29 cellular contexts compared by ENCODE assay signal in the genomic region with DNA sequence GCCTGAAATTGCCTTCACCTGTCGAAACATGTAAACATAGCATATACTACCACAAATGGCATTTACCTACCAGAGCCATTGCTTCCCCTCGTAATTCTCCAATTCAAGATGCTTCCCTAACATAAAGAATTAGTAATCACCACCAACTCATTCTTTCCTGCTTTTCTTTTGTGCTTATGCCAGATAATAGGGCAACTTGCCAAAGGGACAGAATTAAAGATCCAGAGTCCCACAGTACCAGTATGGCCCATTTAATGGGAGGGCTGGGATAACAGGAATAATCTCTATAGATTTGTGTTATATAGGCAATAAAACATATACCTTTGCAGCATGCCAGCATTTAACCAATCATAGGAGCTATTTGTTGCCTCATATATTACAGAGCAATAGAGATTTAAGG. TPM values are rescaled to one million over a fixed set of nuclear protein-coding genes. Genes with fewer than 3 reads are reported as not detected.
DNase-seq lines count a peak whose midpoint lies in the region; ATAC-seq and TF ChIP-seq lines count a peak whose summit lies in the region.
"Had no signal": no experiment of that assay in that cellular context is flagged by ENCODE, and none has a peak within 500 bp of the region (broad histone marks: within the 10 kb centered on the region; RNA-seq: fewer than 3 reads in every experiment).

No MANE protein-coding gene starts in this region.

- H3K4me1 ChIP-seq in left ventricle myocardium inferior = peaks cover 99% of the 10 kb centered on the region

- H3K9me3 ChIP-seq in left ventricle myocardium inferior (replicated peaks) = no peaks in the 10 kb centered on the region
- H3K9me3 ChIP-seq: mucosa of descending colon, psoas muscle, upper lobe of right lung had no signal

- no peak overlapping the region for H3K4me3 ChIP-seq in left ventricle myocardium inferior
- H3K4me3 ChIP-seq in dorsolateral prefrontal cortex = no peak overlapping the region
- H3K4me3 ChIP-seq: GM23338, lung, mucosa of descending colon, psoas muscle, upper lobe of right lung had no signal

- H3K27ac ChIP-seq in left ventricle myocardium inferior (replicated peaks) (peak overlapping the region; percentile 84), dorsolateral prefrontal cortex (peak overlapping the region in 52 of 59 donors; percentile 9 to 98 (median 90))
- H3K27ac ChIP-seq: epithelial cell of prostate, psoas muscle, upper lobe of right lung had no signal

- no peak for TF ChIP-seq CTCF in left ventricle myocardium inferior (IDR thresholded peaks at IDR 0.05; ENCODE audit: borderline replicate concordance)
- no peak for TF ChIP-seq CTCF in dorsolateral prefrontal cortex (IDR thresholded peaks at IDR 0.05 in 54 of 56, conservative IDR thresholded peaks at IDR 0.05 in 2 of 56; ENCODE audit: low read depth in 1 of 56, partially characterized antibody in 56 of 56)

- DNase-seq in left ventricle myocardium inferior = no peak
- no peak for DNase-seq in left cardiac atrium
- no peak for DNase-seq in dorsolateral prefrontal cortex
- DNase-seq in lung microvascular endothelial cell (ENCODE audit: low read depth in 2 of 2) = peak; percentile 70 to 71
- no peak for DNase-seq in NCI-H526 (lab: John Stamatoyannopoulos, UW)
- DNase-seq in stimulated activated CD8-positive, alpha-beta memory T cell treated with anti-CD3 and anti-CD28 coated beads, Interleukin-4, amount 100 ng/mL, for 48 hours = no peak
- DNase-seq: activated CD4-positive, alpha-beta memory T cell treated with anti-CD3 and anti-CD28 coated beads for 36 hours; activated CD4-positive, CD25-positive, alpha-beta regulatory T cell treated with anti-CD3 and anti-CD28 coated beads, Interleukin-2, amount 50 U/mL, for 72 hours; activated naive CD4-positive, alpha-beta T cell treated with anti-CD3 and anti-CD28 coated beads for 36 hours; AML-193; CD4-positive, CD25-positive, alpha-beta regulatory T cell; HFFc6; kidney; mucosa of descending colon; natural killer cell; NCI-H1105; NCI-H187 treated with DMSO at 0.1 percent for 48 hours; NCI-H524; NK-92 treated with Interleukin-12 subunit alpha and Interleukin-12 subunit beta, amount 100 ng/mL, for 24 hours; occipital lobe; psoas muscle; stimulated activated naive B cell treated with anti-CD40 and anti-IgM and Interleukin-4, amounts not matched to agents 10 μg/mL and 1 μg/mL and 100 μg/mL, for 72 hours; T-helper 2 cell; upper lobe of right lung had no signal

- intact Hi-C loops in left ventricle myocardium inferior (cut with micrococcal nuclease) = no loop called here
- intact Hi-C loops in left cardiac atrium (cut with DNase I) = no loop called here
- intact Hi-C loops in dorsolateral prefrontal cortex (cut with DNase I) = loop anchor here in 1 of 2 donors (5.0 kb wide), 1 partner anchor 53 kb away; no protein-coding TSS in a partner anchor

- ATAC-seq in left cardiac atrium (no peak), HG02973 (IDR thresholded peaks at IDR 0.05; ENCODE audit: unreplicated experiment) (no peak), GM18858 (IDR thresholded peaks at IDR 0.05; ENCODE audit: unreplicated experiment) (no peak)
- ATAC-seq: GM23338; mucosa of descending colon; natural killer cell; psoas muscle; stimulated activated naive B cell treated with anti-CD40 and anti-IgM and Interleukin-4, amounts not matched to agents 10 μg/mL and 1 μg/mL and 100 μg/mL, for 72 hours; upper lobe of right lung had no signal

- H3K27me3 ChIP-seq in left ventricle myocardium inferior (ENCODE audit: low read depth) = no peaks in the 10 kb centered on the region
- no peaks in the 10 kb centered on the region for H3K27me3 ChIP-seq in dorsolateral prefrontal cortex
- H3K27me3 ChIP-seq: upper lobe of right lung had no signal

- no peaks in the 10 kb centered on the region for H3K36me3 ChIP-seq in left ventricle myocardium inferior

RNA-seq across cellular contexts. Expression of a gene that starts 31.0 kb away (rescaled TPM):
- 29.8 TPM for total RNA-seq in left ventricle myocardium inferior
- 10 to 100 TPM; 30.1 to 34.7 TPM for total RNA-seq in left cardiac atrium
- 10 to 100 TPM; 24.9 to 81.0 (median 39.7) TPM for total RNA-seq in dorsolateral prefrontal cortex
- 9.2 and 10.5 TPM in 2 replicates for total RNA-seq in lung microvascular endothelial cell

Comparison
In these comparisons a context has a peak if more than half of its experiments do, and no peak if none do; other contexts are left out.
1. DNase-seq: peak in lung microvascular endothelial cell (2 of 2); none in left ventricle myocardium inferior (single experiment), left cardiac atrium (single experiment), dorsolateral prefrontal cortex (0 of 10), NCI-H526 (0 of 2) and stimulated activated CD8-positive, alpha-beta memory T cell treated with anti-CD3 and anti-CD28 coated beads, Interleukin-4, amount 100 ng/mL, for 48 hours (single experiment).